In the genomic region with DNA sequence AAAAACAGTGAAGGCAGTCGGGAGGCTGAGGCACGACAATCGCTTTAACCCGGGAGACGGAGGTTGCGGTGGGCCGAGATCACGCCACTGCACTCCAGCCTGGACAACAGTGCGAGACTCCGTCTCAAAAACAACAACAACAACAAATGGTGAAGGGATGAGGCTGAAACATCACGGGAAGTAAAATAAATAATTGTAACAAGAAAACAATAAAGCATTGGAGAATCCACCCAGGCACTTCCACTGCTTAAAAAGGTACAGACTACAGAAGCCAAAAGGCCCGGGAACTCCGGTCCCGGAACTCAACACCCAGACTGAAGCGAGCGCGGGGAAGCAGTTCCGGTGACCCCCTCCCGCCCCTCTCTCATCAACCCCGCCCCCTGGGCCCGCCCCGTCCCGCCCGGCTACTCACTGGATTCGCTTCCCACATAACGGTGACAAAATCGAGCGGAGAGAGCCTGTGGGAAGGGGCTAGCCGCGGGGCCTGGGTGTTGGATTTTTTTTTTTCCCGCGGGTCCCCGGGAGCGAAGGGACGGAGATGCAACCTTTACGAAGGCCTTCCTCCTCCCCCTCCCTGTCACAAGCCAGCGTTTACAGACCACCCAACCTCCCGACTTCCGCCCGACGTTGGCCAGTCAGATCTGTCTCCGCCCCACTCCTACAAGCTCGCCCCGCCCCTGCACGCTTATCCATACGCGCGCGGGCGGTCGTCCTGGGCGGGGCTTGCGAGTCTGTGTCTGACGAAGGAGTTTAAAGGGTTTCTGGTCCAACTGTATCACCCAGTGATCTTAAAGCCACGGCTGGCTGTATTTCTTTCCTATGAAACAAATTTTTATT, we compare ENCODE assay signal across 8 cellular contexts. TPM values are rescaled to one million over a fixed set of nuclear protein-coding genes. Genes with fewer than 3 reads are reported as not detected.
A peak's percentile ranks its signal among the peaks of the same experiment; 100 is the strongest.
DNase-seq lines count a peak whose midpoint lies in the region; ATAC-seq and TF ChIP-seq lines count a peak whose summit lies in the region.

A gene with protein sequence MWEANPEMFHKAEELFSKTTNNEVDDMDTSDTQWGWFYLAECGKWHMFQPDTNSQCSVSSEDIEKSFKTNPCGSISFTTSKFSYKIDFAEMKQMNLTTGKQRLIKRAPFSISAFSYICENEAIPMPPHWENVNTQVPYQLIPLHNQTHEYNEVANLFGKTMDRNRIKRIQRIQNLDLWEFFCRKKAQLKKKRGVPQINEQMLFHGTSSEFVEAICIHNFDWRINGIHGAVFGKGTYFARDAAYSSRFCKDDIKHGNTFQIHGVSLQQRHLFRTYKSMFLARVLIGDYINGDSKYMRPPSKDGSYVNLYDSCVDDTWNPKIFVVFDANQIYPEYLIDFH (minus strand): TSS at position 600 of the 837 bp plus-strand sequence. CDS start 170 bp downstream, at position 430.

- peak within 1 kb of the TSS; percentile 79 for H3K9ac ChIP-seq in BLaER1

- H3K27ac ChIP-seq in BLaER1 (peak within 1 kb of the TSS; percentile 80), left lung (peak within 1 kb of the TSS; percentile 90 to 95)

- H3K4me1 ChIP-seq in BLaER1, result peaks cover 38% of the 10 kb centered on the region
- H3K4me1 ChIP-seq in left lung, result peaks cover 9 to 40% of the 10 kb centered on the region in 2 donors

- TF ChIP-seq CTCF in left lung (IDR thresholded peaks at IDR 0.05), result no peak

- H3K27me3 ChIP-seq in BLaER1 (no peaks in the 10 kb centered on the region), left lung (no peaks in the 10 kb centered on the region)

- peak; percentile 84 for ATAC-seq in GM19328 (IDR thresholded peaks at IDR 0.05; ENCODE audit: unreplicated experiment)
- ATAC-seq in HG03520 (IDR thresholded peaks at IDR 0.05; ENCODE audit: unreplicated experiment), result peak; percentile 94
- ATAC-seq in left lung, result peak; percentile 99

- peak within 1 kb of the TSS; percentile 71 for H3K4me3 ChIP-seq in BLaER1
- peak within 1 kb of the TSS; percentile 68 for H3K4me3 ChIP-seq in left lung

- peak; percentile 94 for DNase-seq in NCI-H748 (lab: John Stamatoyannopoulos, UW; ENCODE audit: unreplicated experiment)
- peak; percentile 98 for DNase-seq in activated CD4-positive, alpha-beta T cell treated with anti-CD3 and anti-CD28 coated beads, Interleukin-2, amount 50 U/mL, for 1 hour
- DNase-seq in cortex of kidney (lab: John Stamatoyannopoulos, UW), result peak; percentile 61
- peak; percentile 98 to 99 for DNase-seq in left lung
- peak; percentile 95 to 97 for DNase-seq in stimulated activated CD4-positive, alpha-beta T cell treated with anti-CD3 and anti-CD28 coated beads, Interleukin-2, amount 100 ng/mL, for 48 hours

- intact Hi-C loops in left lung (cut with DNase I), result no loop called here

- H4K20me1 ChIP-seq in BLaER1, result no peaks in the 10 kb centered on the region

- H3K9me3 ChIP-seq in BLaER1 (peaks cover 2% of the 10 kb centered on the region; the same call in 1 of the 2 replicates), left lung (no peaks in the 10 kb centered on the region)

- peak within 1 kb of the TSS; percentile 83 for H3K4me2 ChIP-seq in BLaER1

- H3K36me3 ChIP-seq in BLaER1, result no peaks in the 10 kb centered on the region
- no peaks in the 10 kb centered on the region for H3K36me3 ChIP-seq in left lung

RNA-seq across cellular contexts. Expression of the gene that starts here (rescaled TPM):
- 10 to 100 TPM; 11.0 to 11.9 TPM for total RNA-seq in left lung

Comparison
In these comparisons a context has a peak if more than half of its experiments do, and no peak if none do; other contexts are left out.
1. Peak in every context shown above with its lines: DNase-seq, ATAC-seq, H3K4me3 ChIP-seq and H3K27ac ChIP-seq.